34 cellular contexts compared by ENCODE assay signal in the genomic region with DNA sequence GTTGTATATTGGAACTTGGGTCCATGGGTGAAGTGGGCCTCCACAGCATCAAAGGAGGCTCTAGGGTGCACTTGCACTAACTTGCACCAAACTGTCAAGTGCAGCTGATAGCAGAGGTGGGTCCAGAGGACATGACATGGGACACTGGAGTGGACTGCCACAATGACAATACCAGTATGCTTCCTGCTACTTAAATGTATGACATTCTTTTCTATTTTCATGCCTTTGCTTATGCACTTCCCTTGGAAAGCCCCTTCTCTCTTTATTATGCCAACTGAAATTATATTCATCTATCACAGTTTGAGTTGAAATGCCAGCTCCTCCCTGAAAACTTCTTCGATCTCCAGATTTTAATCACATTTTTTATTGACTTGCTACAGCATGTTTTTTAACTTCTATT.
"Had no signal": no experiment of that assay in that cellular context is flagged by ENCODE, and none has a peak within 500 bp of the region (broad histone marks: within the 10 kb centered on the region; RNA-seq: fewer than 3 reads in every experiment).

No MANE protein-coding gene starts in this region.

- H3K27ac Mint-ChIP-seq: activated CD4-positive, alpha-beta memory T cell treated with anti-CD3 and anti-CD28 coated beads for 36 hours; activated CD4-positive, alpha-beta T cell treated with anti-CD3 and anti-CD28 coated beads for 36 hours; activated CD4-positive, alpha-beta T cell treated with anti-CD3 and anti-CD28 coated beads, Interleukin-2, amount 10 ng/mL, durations not matched to agents 24 days and 14 days; activated CD8-positive, alpha-beta memory T cell treated with anti-CD3 and anti-CD28 coated beads, Interleukin-2, amount 10 ng/mL, durations not matched to agents 7 days and 5 days; activated CD8-positive, alpha-beta T cell treated with anti-CD3 and anti-CD28 coated beads, Interleukin-2, amount 10 ng/mL, durations not matched to agents 7 days and 5 days; activated naive CD4-positive, alpha-beta T cell treated with anti-CD3 and anti-CD28 coated beads, Interleukin-2, amount 10 ng/mL, durations not matched to agents 7 days and 5 days; activated naive CD4-positive, alpha-beta T cell treated with anti-CD3 and anti-CD28 coated beads, Interleukin-2, amount 50 U/mL, for 72 hours; activated naive CD8-positive, alpha-beta T cell treated with anti-CD3 and anti-CD28 coated beads, Interleukin-2, amount 10 ng/mL, durations not matched to agents 7 days and 5 days; activated T-cell treated with anti-CD3 and anti-CD28 coated beads, Interleukin-2, amount 50 U/mL, for 24 hours; activated T-cell treated with anti-CD3 and anti-CD28 coated beads, Interleukin-2, amount 50 U/mL, for 72 hours; brain; dendritic cell treated with granulocyte-macrophage colony-stimulating factor and Interleukin-4, amounts not matched to agents 40 ng/mL and 50 ng/mL, for 4 days; T-helper 17 cell; T-helper 2 cell treated with Interferon-gamma antibody and Interleukin-4, amounts not matched to agents 5 μg/mL and 100 μg/mL, for 36 hours had no signal

- DNase-seq: activated CD4-positive, alpha-beta memory T cell treated with anti-CD3 and anti-CD28 coated beads for 36 hours; activated CD4-positive, alpha-beta T cell treated with anti-CD3 and anti-CD28 coated beads for 36 hours; activated CD4-positive, alpha-beta T cell treated with anti-CD3 and anti-CD28 coated beads, Interleukin-2, amount 10 ng/mL, durations not matched to agents 24 days and 14 days; activated CD4-positive, CD25-positive, alpha-beta regulatory T cell; activated CD4-positive, CD25-positive, alpha-beta regulatory T cell treated with anti-CD3 and anti-CD28 coated beads, Interleukin-2, amount 50 U/mL, for 72 hours; activated CD8-positive, alpha-beta memory T cell treated with anti-CD3 and anti-CD28 coated beads, Interleukin-2, amount 10 ng/mL, durations not matched to agents 7 days and 5 days; activated CD8-positive, alpha-beta memory T cell treated with anti-CD3 and anti-CD28 coated beads, Interleukin-2, amount 50 U/mL, for 48 hours; activated CD8-positive, alpha-beta T cell treated with anti-CD3 and anti-CD28 coated beads, Interleukin-2, amount 10 ng/mL, durations not matched to agents 7 days and 5 days; activated gamma-delta T cell; activated naive CD4-positive, alpha-beta T cell; activated naive CD4-positive, alpha-beta T cell treated with anti-CD3 and anti-CD28 coated beads, Interleukin-2, amount 10 ng/mL, durations not matched to agents 7 days and 5 days; activated naive CD8-positive, alpha-beta T cell treated with anti-CD3 and anti-CD28 coated beads, Interleukin-2, amount 10 ng/mL, durations not matched to agents 7 days and 5 days; activated T-cell treated with anti-CD3 and anti-CD28 coated beads for 4 hours; activated T-cell treated with anti-CD3 and anti-CD28 coated beads, Interleukin-2, amount 50 U/mL, for 24 hours; activated T-cell treated with anti-CD3 and anti-CD28 coated beads, Interleukin-2, amount 50 U/mL, for 72 hours; central memory CD4-positive, alpha-beta T cell; cerebellar nuclear complex; effector CD8-positive, alpha-beta T cell; esophagus squamous epithelium; foreskin melanocyte; head of caudate nucleus; T-helper 1 cell; T-helper 17 cell; T1000; WERI-Rb-1 had no signal

- H3K4me1 Mint-ChIP-seq: activated CD4-positive, alpha-beta T cell treated with anti-CD3 and anti-CD28 coated beads, Interleukin-2, amount 10 ng/mL, durations not matched to agents 24 days and 14 days; activated CD8-positive, alpha-beta memory T cell treated with anti-CD3 and anti-CD28 coated beads, Interleukin-2, amount 10 ng/mL, durations not matched to agents 7 days and 5 days; activated naive CD4-positive, alpha-beta T cell treated with anti-CD3 and anti-CD28 coated beads, Interleukin-2, amount 10 ng/mL, durations not matched to agents 7 days and 5 days; activated naive CD8-positive, alpha-beta T cell treated with anti-CD3 and anti-CD28 coated beads, Interleukin-2, amount 10 ng/mL, durations not matched to agents 7 days and 5 days; brain; T-helper 17 cell had no signal

- H3K4me1 ChIP-seq: ascending aorta, breast epithelium, esophagus squamous epithelium had no signal

- H3K36me3 Mint-ChIP-seq: activated CD4-positive, alpha-beta memory T cell treated with anti-CD3 and anti-CD28 coated beads for 36 hours; activated CD8-positive, alpha-beta memory T cell treated with anti-CD3 and anti-CD28 coated beads, Interleukin-2, amount 10 ng/mL, durations not matched to agents 7 days and 5 days; activated naive CD4-positive, alpha-beta T cell treated with anti-CD3 and anti-CD28 coated beads, Interleukin-2, amount 10 ng/mL, durations not matched to agents 7 days and 5 days; activated naive CD4-positive, alpha-beta T cell treated with anti-CD3 and anti-CD28 coated beads, Interleukin-2, amount 50 U/mL, for 72 hours; activated naive CD8-positive, alpha-beta T cell treated with anti-CD3 and anti-CD28 coated beads, Interleukin-2, amount 10 ng/mL, durations not matched to agents 7 days and 5 days; brain had no signal

- H3K27ac ChIP-seq: ascending aorta, breast epithelium, cardiac muscle cell, coronary artery, epithelial cell of prostate, esophagus squamous epithelium, WERI-Rb-1 had no signal

- H3K4me3 ChIP-seq: ascending aorta, breast epithelium, cardiac muscle cell, coronary artery, esophagus squamous epithelium had no signal

- H3K27me3 ChIP-seq: ascending aorta, breast epithelium, cardiac muscle cell, esophagus squamous epithelium had no signal

- ATAC-seq: activated CD4-positive, alpha-beta T cell treated with anti-CD3 and anti-CD28 coated beads for 36 hours; activated CD8-positive, alpha-beta memory T cell treated with anti-CD3 and anti-CD28 coated beads, Interleukin-2, amount 10 ng/mL, durations not matched to agents 7 days and 5 days; activated CD8-positive, alpha-beta T cell treated with anti-CD3 and anti-CD28 coated beads, Interleukin-2, amount 10 ng/mL, durations not matched to agents 7 days and 5 days; activated naive CD4-positive, alpha-beta T cell treated with anti-CD3 and anti-CD28 coated beads, Interleukin-2, amount 50 U/mL, for 72 hours; activated T-cell treated with anti-CD3 and anti-CD28 coated beads, Interleukin-2, amount 50 U/mL, for 72 hours; T-helper 17 cell had no signal

- H3K27me3 Mint-ChIP-seq: activated CD4-positive, alpha-beta memory T cell treated with anti-CD3 and anti-CD28 coated beads for 36 hours; activated CD4-positive, alpha-beta T cell treated with anti-CD3 and anti-CD28 coated beads for 36 hours; activated CD4-positive, alpha-beta T cell treated with anti-CD3 and anti-CD28 coated beads, Interleukin-2, amount 10 ng/mL, durations not matched to agents 24 days and 14 days; activated CD8-positive, alpha-beta memory T cell treated with anti-CD3 and anti-CD28 coated beads, Interleukin-2, amount 10 ng/mL, durations not matched to agents 7 days and 5 days; activated naive CD4-positive, alpha-beta T cell treated with anti-CD3 and anti-CD28 coated beads, Interleukin-2, amount 10 ng/mL, durations not matched to agents 7 days and 5 days; activated naive CD8-positive, alpha-beta T cell treated with anti-CD3 and anti-CD28 coated beads, Interleukin-2, amount 10 ng/mL, durations not matched to agents 7 days and 5 days; activated T-cell treated with anti-CD3 and anti-CD28 coated beads, Interleukin-2, amount 50 U/mL, for 24 hours; brain; dendritic cell treated with granulocyte-macrophage colony-stimulating factor and Interleukin-4, amounts not matched to agents 40 ng/mL and 50 ng/mL, for 4 days; T-helper 17 cell had no signal

- H3K4me3 Mint-ChIP-seq: activated CD4-positive, alpha-beta memory T cell treated with anti-CD3 and anti-CD28 coated beads for 36 hours; activated CD4-positive, alpha-beta T cell treated with anti-CD3 and anti-CD28 coated beads for 36 hours; activated CD4-positive, alpha-beta T cell treated with anti-CD3 and anti-CD28 coated beads, Interleukin-2, amount 10 ng/mL, durations not matched to agents 24 days and 14 days; activated CD8-positive, alpha-beta memory T cell treated with anti-CD3 and anti-CD28 coated beads, Interleukin-2, amount 10 ng/mL, durations not matched to agents 7 days and 5 days; activated CD8-positive, alpha-beta T cell treated with anti-CD3 and anti-CD28 coated beads, Interleukin-2, amount 10 ng/mL, durations not matched to agents 7 days and 5 days; activated naive CD4-positive, alpha-beta T cell treated with anti-CD3 and anti-CD28 coated beads, Interleukin-2, amount 10 ng/mL, durations not matched to agents 7 days and 5 days; activated naive CD8-positive, alpha-beta T cell treated with anti-CD3 and anti-CD28 coated beads, Interleukin-2, amount 10 ng/mL, durations not matched to agents 7 days and 5 days; activated T-cell treated with anti-CD3 and anti-CD28 coated beads, Interleukin-2, amount 50 U/mL, for 24 hours; activated T-cell treated with anti-CD3 and anti-CD28 coated beads, Interleukin-2, amount 50 U/mL, for 72 hours; brain; dendritic cell treated with granulocyte-macrophage colony-stimulating factor and Interleukin-4, amounts not matched to agents 40 ng/mL and 50 ng/mL, for 4 days; T-helper 17 cell; T-helper 2 cell treated with Interferon-gamma antibody and Interleukin-4, amounts not matched to agents 5 μg/mL and 100 μg/mL, for 36 hours had no signal

- H3K9me3 Mint-ChIP-seq: activated CD4-positive, alpha-beta memory T cell treated with anti-CD3 and anti-CD28 coated beads for 36 hours; activated CD4-positive, alpha-beta T cell treated with anti-CD3 and anti-CD28 coated beads, Interleukin-2, amount 10 ng/mL, durations not matched to agents 24 days and 14 days; activated naive CD4-positive, alpha-beta T cell treated with anti-CD3 and anti-CD28 coated beads, Interleukin-2, amount 10 ng/mL, durations not matched to agents 7 days and 5 days; activated T-cell treated with anti-CD3 and anti-CD28 coated beads, Interleukin-2, amount 50 U/mL, for 24 hours; activated T-cell treated with anti-CD3 and anti-CD28 coated beads, Interleukin-2, amount 50 U/mL, for 72 hours; dendritic cell treated with granulocyte-macrophage colony-stimulating factor and Interleukin-4, amounts not matched to agents 40 ng/mL and 50 ng/mL, for 4 days; T-helper 2 cell treated with Interferon-gamma antibody and Interleukin-4, amounts not matched to agents 5 μg/mL and 100 μg/mL, for 36 hours had no signal
